In genomic region chr3:186248850-186249249, GRCh38 we compare ENCODE assay signal across 25 cellular contexts.
"Had no signal": no experiment of that assay in that cellular context is flagged by ENCODE, and none has a peak within 500 bp of the region (broad histone marks: within the 10 kb centered on the region; RNA-seq: fewer than 3 reads in every experiment).

No MANE protein-coding gene starts in this region.

- H3K4me1 ChIP-seq: left lung, lower lobe of right lung, neural progenitor cell, parathyroid adenoma, psoas muscle, right atrium auricular region, right lobe of liver, tibial nerve, uterus had no signal

- DNase-seq: immature natural killer cell; kidney; left colon; left lung; lower lobe of right lung; mesendoderm; naive B cell; natural killer cell; nephron progenitor cell; occipital lobe; psoas muscle; right lobe of liver; stimulated activated CD4-positive, alpha-beta T cell treated with anti-CD3 and anti-CD28 coated beads, Interleukin-1b, Interleukin-23, amount 100 ng/mL, for 48 hours; stimulated activated CD4-positive, alpha-beta T cell treated with anti-CD3 and anti-CD28 coated beads, Interleukin-2, amount 100 ng/mL, for 48 hours; stimulated activated CD4-positive, alpha-beta T cell treated with anti-CD3 and anti-CD28 coated beads, Interleukin-4, amount 100 ng/mL, for 4 hours; stimulated activated CD8-positive, alpha-beta memory T cell treated with anti-CD3 and anti-CD28 coated beads, Interleukin-4, amount 100 ng/mL, for 48 hours; stimulated activated naive CD4-positive, alpha-beta T cell treated with Interleukin-2 at 50 U/mL for 16 hours; stimulated activated naive CD8-positive, alpha-beta T cell treated with anti-CD3 and anti-CD28 coated beads, Interleukin-15, amount 100 ng/mL, for 72 hours; uterus had no signal

- H3K27ac ChIP-seq: left lung, lower lobe of right lung, neural progenitor cell, neutrophil, parathyroid adenoma, psoas muscle, right atrium auricular region, right lobe of liver, tibial nerve, uterus had no signal

- H3K9me3 ChIP-seq: left lung, lower lobe of right lung, neutrophil, psoas muscle, right atrium auricular region, right lobe of liver, tibial nerve, uterus had no signal

- H3K27me3 ChIP-seq: left lung, neural progenitor cell, neutrophil, right atrium auricular region, right lobe of liver, tibial nerve, uterus had no signal

- H3K36me3 ChIP-seq: lower lobe of right lung, neural progenitor cell, right lobe of liver, tibial nerve, uterus had no signal

- H3K4me3 ChIP-seq: left lung, lower lobe of right lung, neural progenitor cell, psoas muscle, right atrium auricular region, right lobe of liver, smooth muscle cell, tibial nerve, uterus had no signal
